Comparison of ENCODE assay signal across 15 cellular contexts in the genomic region with DNA sequence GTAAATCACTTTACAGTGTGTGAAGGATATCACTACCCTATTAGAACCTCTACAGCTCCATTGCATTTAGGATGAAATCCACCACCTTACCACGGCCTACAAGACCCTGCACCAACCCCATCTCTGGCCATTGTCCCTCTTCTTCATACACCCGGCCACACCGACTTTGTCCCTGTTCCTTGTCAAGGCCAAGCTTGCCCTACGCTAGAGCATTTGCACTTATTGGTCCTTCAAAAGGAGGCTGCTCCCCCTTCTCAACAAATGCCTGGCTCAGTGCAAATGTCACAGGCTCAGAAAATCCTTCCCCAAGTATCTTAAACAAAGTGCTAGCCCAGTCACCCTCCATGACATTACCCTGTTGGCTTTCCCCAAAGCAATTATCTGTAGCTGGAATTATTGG. TPM values are rescaled to one million over a fixed set of nuclear protein-coding genes. Genes with fewer than 3 reads are reported as not detected.
A peak's percentile ranks its signal among the peaks of the same experiment; 100 is the strongest.
DNase-seq lines count a peak whose midpoint lies in the region; ATAC-seq and TF ChIP-seq lines count a peak whose summit lies in the region.
"Had no signal": no experiment of that assay in that cellular context is flagged by ENCODE, and none has a peak within 500 bp of the region (broad histone marks: within the 10 kb centered on the region; RNA-seq: fewer than 3 reads in every experiment).

No MANE protein-coding gene starts in this region.

- no peak overlapping the region for H2AFZ ChIP-seq in PC-9
- H2AFZ ChIP-seq: hepatocyte had no signal

- DNase-seq in natural killer cell treated with Interleukin-12 subunit alpha and Interleukin-12 subunit beta and Interleukin-15 and Interleukin-18, amount 100 ng/mL, for 72 hours (ENCODE audit: low spot score) = no peak
- DNase-seq in natural killer cell (no peak), PC-9 (no peak), foreskin keratinocyte (no peak)
- no peak for DNase-seq in activated T-cell treated with anti-CD3 and anti-CD28 coated beads, Interleukin-2, amount 50 U/mL, for 72 hours
- DNase-seq in effector memory CD4-positive, alpha-beta T cell = no peak
- DNase-seq: anterior cingulate cortex; stimulated activated CD4-positive, alpha-beta T cell treated with anti-CD3 and anti-CD28 coated beads, Interleukin-4, amount 100 ng/mL, for 1 hour; SW 1271 had no signal

- peaks cover 8% of the 10 kb centered on the region for H3K9me3 Mint-ChIP-seq in natural killer cell treated with Interleukin-12 subunit alpha and Interleukin-12 subunit beta and Interleukin-15 and Interleukin-18, amount 100 ng/mL, for 72 hours
- H3K9me3 Mint-ChIP-seq in natural killer cell = peaks cover 5 to 7% of the 10 kb centered on the region in 2 donors
- peaks cover 13 to 15% of the 10 kb centered on the region in 2 donors for H3K9me3 Mint-ChIP-seq in activated T-cell treated with anti-CD3 and anti-CD28 coated beads, Interleukin-2, amount 50 U/mL, for 72 hours

- peaks cover 33 to 39% of the 10 kb centered on the region in 2 donors for H3K4me1 Mint-ChIP-seq in natural killer cell treated with Interleukin-12 subunit alpha and Interleukin-12 subunit beta and Interleukin-15 and Interleukin-18, amount 100 ng/mL, for 72 hours (ENCODE audit: low read depth in 2 of 2)
- H3K4me1 Mint-ChIP-seq in natural killer cell = peaks cover 30 to 35% of the 10 kb centered on the region in 2 donors
- H3K4me1 Mint-ChIP-seq in activated T-cell treated with anti-CD3 and anti-CD28 coated beads, Interleukin-2, amount 50 U/mL, for 72 hours (ENCODE audit: low read depth) = peaks cover 83% of the 10 kb centered on the region

- no peak for ATAC-seq in natural killer cell treated with Interleukin-12 subunit alpha and Interleukin-12 subunit beta and Interleukin-15 and Interleukin-18, amount 100 ng/mL, for 72 hours
- ATAC-seq in natural killer cell (no peak), HG02623 (IDR thresholded peaks at IDR 0.05; ENCODE audit: unreplicated experiment) (no peak), foreskin keratinocyte (no peak), esophagus mucosa (no peak)
- peak in 1 of 2 donors; percentile 0 for ATAC-seq in activated T-cell treated with anti-CD3 and anti-CD28 coated beads, Interleukin-2, amount 50 U/mL, for 72 hours (replicated peaks in 1 of 2)

- TF ChIP-seq CTCF in natural killer cell (IDR thresholded peaks at IDR 0.05) = no peak
- TF ChIP-seq CTCF in PC-9 (conservative IDR thresholded peaks at IDR 0.05) = no peak
- TF ChIP-seq CTCF in foreskin keratinocyte (conservative IDR thresholded peaks at IDR 0.05) = no peak

- H3K27me3 ChIP-seq in effector memory CD4-positive, alpha-beta T cell (replicated peaks; ENCODE audit: control insufficient read depth, insufficient read depth, low read length, poor library complexity, severe bottlenecking) = no peaks in the 10 kb centered on the region
- peaks cover 70% of the 10 kb centered on the region for H3K27me3 ChIP-seq in PC-9 (ENCODE audit: insufficient read depth, low read depth)
- H3K27me3 ChIP-seq in foreskin keratinocyte = peaks cover 25% of the 10 kb centered on the region

- no peaks in the 10 kb centered on the region for H3K79me2 ChIP-seq in PC-9 (ENCODE audit: low read depth)
- H3K79me2 ChIP-seq: hepatocyte had no signal

- H3K36me3 ChIP-seq in effector memory CD4-positive, alpha-beta T cell (ENCODE audit: control insufficient read depth, insufficient read depth, low read length) = no peaks in the 10 kb centered on the region
- H3K36me3 ChIP-seq in PC-9 (ENCODE audit: low read depth) = no peaks in the 10 kb centered on the region

- intact Hi-C loops in natural killer cell (cut with micrococcal nuclease) = no loop called here
- intact Hi-C loops in PC-9 (cut with micrococcal nuclease; ENCODE audit: unreplicated experiment) = no loop called here

- H3K27ac Mint-ChIP-seq in natural killer cell treated with Interleukin-12 subunit alpha and Interleukin-12 subunit beta and Interleukin-15 and Interleukin-18, amount 100 ng/mL, for 72 hours = peak overlapping the region in 1 of 2 donors; percentile 65
- H3K27ac Mint-ChIP-seq in natural killer cell = no peak overlapping the region
- peak overlapping the region; percentile 89 for H3K27ac Mint-ChIP-seq in activated T-cell treated with anti-CD3 and anti-CD28 coated beads, Interleukin-2, amount 50 U/mL, for 72 hours

- no peaks in the 10 kb centered on the region for H3K9me3 ChIP-seq in effector memory CD4-positive, alpha-beta T cell (ENCODE audit: control insufficient read depth, low read length)
- H3K9me3 ChIP-seq in PC-9 (ENCODE audit: insufficient read depth, low read depth) = no peaks in the 10 kb centered on the region

- no peaks in the 10 kb centered on the region for H3F3A ChIP-seq in PC-9 (ENCODE audit: insufficient read depth, low read depth)

- H3K4me3 ChIP-seq in effector memory CD4-positive, alpha-beta T cell (ENCODE audit: insufficient read depth, low read depth, low read length, poor library complexity, severe bottlenecking) = no peak overlapping the region
- H3K4me3 ChIP-seq in PC-9 = no peak overlapping the region
- H3K4me3 ChIP-seq: hepatocyte, lung, skin epidermis had no signal

- H3K9me2 ChIP-seq in PC-9 (ENCODE audit: insufficient read depth) = no peaks in the 10 kb centered on the region

- H3K4me2 ChIP-seq in PC-9 = no peak overlapping the region
- H3K4me2 ChIP-seq: hepatocyte had no signal

- CTCF ChIA-PET in PC-9 (lab: Charles Lee) = interaction anchor here (0.5 kb wide), 1 partner anchor 725 kb away, joined by 4 read pairs; no protein-coding TSS in a partner anchor

- no TSS peak for BruUV-seq in PC-9 (replicated peaks; lab: Mats Ljungman, UMichigan)

- H3K27ac ChIP-seq in effector memory CD4-positive, alpha-beta T cell (ENCODE audit: insufficient read depth, low read length, poor library complexity, severe bottlenecking) = peak overlapping the region; percentile 42
- H3K27ac ChIP-seq in PC-9 (no peak overlapping the region), foreskin keratinocyte (no peak overlapping the region)
- H3K27ac ChIP-seq: hepatocyte had no signal

- peaks cover 61% of the 10 kb centered on the region for H3K4me1 ChIP-seq in effector memory CD4-positive, alpha-beta T cell (ENCODE audit: control insufficient read depth, insufficient read depth, low read length, poor library complexity, severe bottlenecking)
- H3K4me1 ChIP-seq in PC-9 (replicated peaks; ENCODE audit: insufficient read depth) = no peaks in the 10 kb centered on the region
- no peaks in the 10 kb centered on the region for H3K4me1 ChIP-seq in foreskin keratinocyte

- peaks cover 44 to 62% of the 10 kb centered on the region in 2 donors for H3K27me3 Mint-ChIP-seq in natural killer cell treated with Interleukin-12 subunit alpha and Interleukin-12 subunit beta and Interleukin-15 and Interleukin-18, amount 100 ng/mL, for 72 hours
- H3K27me3 Mint-ChIP-seq in natural killer cell (ENCODE audit: low read depth in 2 of 2) = peaks cover 36 to 62% of the 10 kb centered on the region in 2 donors
- no peaks in the 10 kb centered on the region for H3K27me3 Mint-ChIP-seq in activated T-cell treated with anti-CD3 and anti-CD28 coated beads, Interleukin-2, amount 50 U/mL, for 72 hours (ENCODE audit: low read depth)

- H3K4me3 Mint-ChIP-seq in natural killer cell treated with Interleukin-12 subunit alpha and Interleukin-12 subunit beta and Interleukin-15 and Interleukin-18, amount 100 ng/mL, for 72 hours = peak overlapping the region; percentile 42
- no peak overlapping the region for H3K4me3 Mint-ChIP-seq in natural killer cell
- peak overlapping the region; percentile 76 to 80 for H3K4me3 Mint-ChIP-seq in activated T-cell treated with anti-CD3 and anti-CD28 coated beads, Interleukin-2, amount 50 U/mL, for 72 hours

- POLR2A ChIA-PET in PC-9 (lab: Charles Lee; ENCODE audit: unreplicated experiment) = no interaction called here

- no peaks in the 10 kb centered on the region for H4K20me1 ChIP-seq in PC-9 (ENCODE audit: insufficient read depth)

- peaks cover 22% of the 10 kb centered on the region for H3K36me3 Mint-ChIP-seq in natural killer cell treated with Interleukin-12 subunit alpha and Interleukin-12 subunit beta and Interleukin-15 and Interleukin-18, amount 100 ng/mL, for 72 hours
- H3K36me3 Mint-ChIP-seq in natural killer cell = no peaks in the 10 kb centered on the region
- peaks cover 20 to 23% of the 10 kb centered on the region in 2 donors for H3K36me3 Mint-ChIP-seq in activated T-cell treated with anti-CD3 and anti-CD28 coated beads, Interleukin-2, amount 50 U/mL, for 72 hours (ENCODE audit: insufficient read depth in 2 of 2)

RNA-seq across cellular contexts. Expression of gene HRH2, which starts 4.1 kb away (rescaled TPM):
- total RNA-seq in natural killer cell treated with Interleukin-12 subunit alpha and Interleukin-12 subunit beta and Interleukin-15 and Interleukin-18, amount 100 ng/mL, for 72 hours = 1 to 10 TPM; 2.5 to 3.2 TPM
- 10 to 100 TPM in 1 of 3 donors, 1 to 10 TPM in 2; 1.4 to 13.9 (median 3.1) TPM for total RNA-seq in natural killer cell
- total RNA-seq in activated T-cell treated with anti-CD3 and anti-CD28 coated beads, Interleukin-2, amount 50 U/mL, for 72 hours = 10 to 100 TPM; 18.4 to 22.8 TPM
- total RNA-seq in PC-9 (2021) = not detected in 2 replicates
- not detected in 2 replicates for total RNA-seq in foreskin keratinocyte
- not detected in 2 replicates for polyA plus RNA-seq in foreskin keratinocyte
- total RNA-seq in esophagus mucosa = 0.76 TPM
- total RNA-seq: NCI-H460 had no signal
